ENCODE assay signal across 8 cellular contexts in the genomic region with DNA sequence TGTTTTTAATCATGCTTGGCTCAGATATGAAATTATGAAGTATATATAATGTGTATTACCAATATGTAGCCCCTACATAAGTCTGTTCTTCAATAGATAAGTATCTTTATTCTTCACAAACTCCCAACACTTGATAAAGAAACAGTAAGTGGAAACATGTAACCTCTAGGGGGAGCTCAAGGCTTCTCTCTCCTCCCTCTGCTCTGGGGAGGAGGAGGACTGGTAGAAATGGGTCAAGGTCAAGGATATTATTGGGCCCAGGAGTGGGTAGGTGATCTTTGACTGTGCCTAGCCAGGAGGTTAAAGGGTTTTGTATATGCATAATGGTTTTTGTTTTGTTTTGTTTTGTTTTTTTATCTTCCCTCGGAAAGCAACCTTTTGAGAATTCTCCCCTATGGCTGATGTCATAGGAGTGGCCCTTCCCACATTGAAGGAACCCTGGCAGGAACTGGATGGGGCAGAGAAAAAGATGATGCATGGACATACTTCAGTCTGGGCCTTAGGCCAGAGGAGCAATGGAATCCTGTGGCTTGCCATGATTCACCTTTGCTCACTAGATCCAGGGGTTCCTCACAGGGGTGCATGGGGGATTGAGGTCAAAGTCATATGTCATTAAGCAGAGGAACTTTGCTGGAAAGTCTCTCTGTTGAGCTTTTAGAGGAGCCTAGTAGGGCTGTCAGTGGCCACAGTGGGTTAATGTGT.
A peak's percentile ranks its signal among the peaks of the same experiment; 100 is the strongest.
DNase-seq lines count a peak whose midpoint lies in the region; ATAC-seq, FAIRE-seq and TF ChIP-seq lines count a peak whose summit lies in the region.
"Had no signal": no experiment of that assay in that cellular context is flagged by ENCODE, and none has a peak within 500 bp of the region (broad histone marks: within the 10 kb centered on the region; RNA-seq: fewer than 3 reads in every experiment).

No MANE protein-coding gene starts in this region.

- no peak for FAIRE-seq in HTR-8/SVneo (lab: Jason Lieb, UNC)

- peak; percentile 66 for ATAC-seq in left lobe of liver
- ATAC-seq in GM21528 (IDR thresholded peaks at IDR 0.05; ENCODE audit: low FRiP score, unreplicated experiment) = no peak

- no peak overlapping the region for H3K4me3 ChIP-seq in astrocyte of the spinal cord (ENCODE audit: low read depth, low read length)

- peak; percentile 38 for TF ChIP-seq CTCF in astrocyte of the spinal cord (IDR thresholded peaks at IDR 0.05; ENCODE audit: low read depth, low read length)

- DNase-seq in DMS114 treated with DMSO at 0.1 percent for 48 hours (lab: John Stamatoyannopoulos, UW; ENCODE audit: unreplicated experiment) = peak; percentile 21
- peak; percentile 13 for DNase-seq in H4 (ENCODE audit: low spot score)
- DNase-seq in NCI-H526 treated with DMSO at 0.1 percent for 48 hours (lab: John Stamatoyannopoulos, UW) = peak; percentile 28
- peak; percentile 24 for DNase-seq in astrocyte of the spinal cord (ENCODE audit: low read depth, low spot score)
- no peak for DNase-seq in left lobe of liver (ENCODE audit: low spot score)
- DNase-seq in HTR-8/SVneo (ENCODE audit: insufficient read length, low spot score) = no peak
- DNase-seq: activated B cell treated with CpG ODN at 0.5 μM for 24 hours had no signal

- in situ Hi-C loops in astrocyte of the spinal cord (cut with HindIII; ENCODE audit: low sequenced_read_pairs) = no loop called here

Comparison
In these comparisons a context has a peak if more than half of its experiments do, and no peak if none do; other contexts are left out.
1. DNase-seq: peak in DMS114 treated with DMSO at 0.1 percent for 48 hours (single experiment), H4 (single experiment), NCI-H526 treated with DMSO at 0.1 percent for 48 hours (single experiment) and astrocyte of the spinal cord (single experiment); none in left lobe of liver (single experiment) and HTR-8/SVneo (single experiment).